9 cellular contexts compared by ENCODE assay signal in genomic region chr13:108269601-108270328, GRCh38. TPM values are rescaled to one million over a fixed set of nuclear protein-coding genes. Genes with fewer than 3 reads are reported as not detected.
DNase-seq lines count a peak whose midpoint lies in the region; ATAC-seq and TF ChIP-seq lines count a peak whose summit lies in the region.
"Had no signal": no experiment of that assay in that cellular context is flagged by ENCODE, and none has a peak within 500 bp of the region (broad histone marks: within the 10 kb centered on the region; RNA-seq: fewer than 3 reads in every experiment).

Gene TNFSF13B, plus strand, starts transcription at chr13:108269718. Its CDS starts 178 bp downstream, at chr13:108269896.

- no peak within 1 kb of the TSS for H3K27ac ChIP-seq in AG04450 (ENCODE audit: low read depth, low read length)
- no peak within 1 kb of the TSS for H3K27ac ChIP-seq in SJSA1
- H3K27ac ChIP-seq in right atrium auricular region: peak within 1 kb of the TSS; percentile 49 to 62

- no peaks in the 10 kb centered on the region for H3K27me3 Mint-ChIP-seq in activated naive CD8-positive, alpha-beta T cell treated with anti-CD3 and anti-CD28 coated beads for 36 hours

- TF ChIP-seq CTCF in AG04450 (IDR thresholded peaks at IDR 0.05; ENCODE audit: low read depth, low read length) (no peak; the same call in 1 of the 2 replicates), right atrium auricular region (IDR thresholded peaks at IDR 0.05) (no peak)

- POLR2A ChIA-PET in AG04450 (lab: Yijun Ruan, JAX): no interaction called here

- H3K4me1 Mint-ChIP-seq in activated naive CD8-positive, alpha-beta T cell treated with anti-CD3 and anti-CD28 coated beads for 36 hours: peaks cover 31% of the 10 kb centered on the region

- peak; percentile 64 for ATAC-seq in GM18873 (IDR thresholded peaks at IDR 0.05; ENCODE audit: low FRiP score, unreplicated experiment)
- ATAC-seq in HG03097 (IDR thresholded peaks at IDR 0.05; ENCODE audit: low FRiP score, unreplicated experiment): peak; percentile 75

- H3K9me3 ChIP-seq in AG04450 (ENCODE audit: control insufficient read depth, insufficient read depth, low read length): no peaks in the 10 kb centered on the region
- H3K9me3 ChIP-seq in SJSA1 (replicated peaks): no peaks in the 10 kb centered on the region
- H3K9me3 ChIP-seq in right atrium auricular region: no peaks in the 10 kb centered on the region
- H3K9me3 ChIP-seq: HAP-1 had no signal

- H3K27me3 ChIP-seq in AG04450 (ENCODE audit: control insufficient read depth, insufficient read depth, low read length) (no peaks in the 10 kb centered on the region), SJSA1 (replicated peaks) (no peaks in the 10 kb centered on the region), right atrium auricular region (no peaks in the 10 kb centered on the region)

- CTCF ChIA-PET in AG04450 (lab: Charles Lee): interaction anchor here (0.9 to 1.8 kb wide), 2 partner anchors 38 to 73 kb away, joined by 4 read pairs; no protein-coding TSS in a partner anchor

- peaks cover 11% of the 10 kb centered on the region for H3K36me3 Mint-ChIP-seq in activated naive CD8-positive, alpha-beta T cell treated with anti-CD3 and anti-CD28 coated beads for 36 hours

- peaks cover 5% of the 10 kb centered on the region for H3K9me3 Mint-ChIP-seq in activated naive CD8-positive, alpha-beta T cell treated with anti-CD3 and anti-CD28 coated beads for 36 hours

- H3K4me3 Mint-ChIP-seq in activated naive CD8-positive, alpha-beta T cell treated with anti-CD3 and anti-CD28 coated beads for 36 hours: peak within 1 kb of the TSS; percentile 82

- DNase-seq in AG04450 (ENCODE audit: low read depth, low spot score) (no peak), SJSA1 (ENCODE audit: low read depth in 1 of 2, low spot score in 2 of 2) (peak in 1 of 2 experiments; percentile 24), right atrium auricular region (ENCODE audit: low spot score) (peak; percentile 61), skeletal muscle cell (ENCODE audit: low read depth) (no peak), NCI-H446 (lab: John Stamatoyannopoulos, UW) (no peak)
- peak; percentile 74 for DNase-seq in activated naive CD8-positive, alpha-beta T cell treated with anti-CD3 and anti-CD28 coated beads for 36 hours

- peaks cover 7% of the 10 kb centered on the region; the same call in 1 of the 2 replicates for H3K4me1 ChIP-seq in SJSA1 (replicated peaks)
- H3K4me1 ChIP-seq in right atrium auricular region: peaks cover 0 to 11% of the 10 kb centered on the region in 2 donors
- H3K4me1 ChIP-seq: HAP-1 had no signal

- H3K4me3 ChIP-seq in AG04450 (ENCODE audit: low read depth, low read length) (peak within 1 kb of the TSS; percentile 57), SJSA1 (peak within 1 kb of the TSS; percentile 12; the same call in 1 of the 2 replicates), right atrium auricular region (peak within 1 kb of the TSS; percentile 22 to 51), skeletal muscle cell (ENCODE audit: low read depth, low read length) (peak within 1 kb of the TSS; percentile 46)
- H3K4me3 ChIP-seq: HAP-1 had no signal

- no peaks in the 10 kb centered on the region for H3K36me3 ChIP-seq in SJSA1
- H3K36me3 ChIP-seq in right atrium auricular region: no peaks in the 10 kb centered on the region
- H3K36me3 ChIP-seq: HAP-1 had no signal

- H3K27ac Mint-ChIP-seq in activated naive CD8-positive, alpha-beta T cell treated with anti-CD3 and anti-CD28 coated beads for 36 hours: peak within 1 kb of the TSS; percentile 89

RNA-seq across cellular contexts. Expression of gene TNFSF13B, which starts in this region (rescaled TPM):
- 0.48 and 1.1 TPM in 2 replicates for polyA plus RNA-seq in AG04450 (2011; rRNA removed)
- polyA minus RNA-seq in AG04450 (2011; rRNA and poly(A)+ RNA removed): 1.6 and 3.0 TPM in 2 replicates
- 0.11 TPM in 1 of 2 replicates, not detected in the other for total RNA-seq in SJSA1 (2014; rRNA removed; shearing (Covaris generic))
- total RNA-seq in activated naive CD8-positive, alpha-beta T cell treated with anti-CD3 and anti-CD28 coated beads for 36 hours: 1 to 10 TPM; 5.1 to 6.1 TPM
- total RNA-seq in right atrium auricular region: 1 to 10 TPM in 1 of 2 donors, under 1 TPM in 1; 0.26 to 1.4 TPM

Comparison
In these comparisons a context has a peak if more than half of its experiments do, and no peak if none do; other contexts are left out.
1. DNase-seq: peak in activated naive CD8-positive, alpha-beta T cell treated with anti-CD3 and anti-CD28 coated beads for 36 hours (single experiment) and right atrium auricular region (single experiment); none in AG04450 (single experiment), skeletal muscle cell (single experiment) and NCI-H446 (0 of 2).
2. H3K27ac ChIP-seq: peak in right atrium auricular region (2 of 2); none in AG04450 (single experiment) and SJSA1 (single experiment).
3. Peak in every context shown above with its lines, with median percentiles within 50 percentile points of each other: H3K4me3 ChIP-seq.